ENCODE assay signal across 14 cellular contexts in the genomic region with DNA sequence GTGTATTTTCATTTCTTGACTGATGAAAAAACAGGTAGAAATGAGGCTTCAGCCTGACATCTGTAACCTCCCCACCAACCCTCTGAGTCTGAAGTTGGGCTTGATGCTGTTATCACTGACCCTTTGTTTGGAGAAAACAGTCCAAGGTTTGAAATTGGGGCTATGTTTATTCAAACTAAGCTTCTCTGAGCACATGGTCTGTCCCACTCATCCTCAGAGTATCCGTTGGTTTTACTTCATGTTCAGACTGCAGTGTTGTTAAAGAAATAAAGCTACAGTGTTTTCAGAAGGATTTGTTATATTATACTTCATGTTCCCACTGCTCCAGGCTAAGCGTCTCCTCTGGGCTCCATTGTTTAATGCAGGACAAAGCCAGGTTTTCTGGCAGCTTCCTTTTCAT. TPM values are rescaled to one million over a fixed set of nuclear protein-coding genes. Genes with fewer than 3 reads are reported as not detected.
A peak's percentile ranks its signal among the peaks of the same experiment; 100 is the strongest.
DNase-seq lines count a peak whose midpoint lies in the region; ATAC-seq and TF ChIP-seq lines count a peak whose summit lies in the region.
"Had no signal": no experiment of that assay in that cellular context is flagged by ENCODE, and none has a peak within 500 bp of the region (broad histone marks: within the 10 kb centered on the region; RNA-seq: fewer than 3 reads in every experiment).

No MANE protein-coding gene starts in this region.

- CTCF ChIA-PET in activated CD8-positive, alpha-beta memory T cell treated with anti-CD3 and anti-CD28 coated beads, Interleukin-2, amount 10 ng/mL, durations not matched to agents 7 days and 5 days (lab: Charles Lee) = interaction anchor here (1.0 to 11.4 kb wide), 4 partner anchors 10 to 127 kb away, joined by 3 to 98 read pairs (median 10); no protein-coding TSS in a partner anchor

- no peak overlapping the region for H3K9ac ChIP-seq in adipocyte (ENCODE audit: low read length)
- peak overlapping the region; percentile 4; the same call in 1 of the 2 replicates for H3K9ac ChIP-seq in iPS-20b (ENCODE audit: low read depth, low read length)

- TF ChIP-seq CTCF in transverse colon (IDR thresholded peaks at IDR 0.05) = no peak

- no peaks in the 10 kb centered on the region for H3K36me3 ChIP-seq in adipocyte (ENCODE audit: control insufficient read depth, insufficient read depth, low read length, severe bottlenecking)
- H3K36me3 ChIP-seq in iPS-20b (ENCODE audit: insufficient read depth, low read depth, low read length) = no peaks in the 10 kb centered on the region
- H3K36me3 ChIP-seq in transverse colon = no peaks in the 10 kb centered on the region

- WGBS in transverse colon (ENCODE audit: low coverage in 1 of 2), 2 donors = 23 to 47% methylated on average over 2 of the region's 2 CpGs

- H3K27ac Mint-ChIP-seq in activated naive CD8-positive, alpha-beta T cell treated with anti-CD3 and anti-CD28 coated beads, Interleukin-2, amount 10 ng/mL, durations not matched to agents 7 days and 5 days = peak overlapping the region; percentile 74
- no peak overlapping the region for H3K27ac Mint-ChIP-seq in activated naive CD8-positive, alpha-beta T cell treated with anti-CD3 and anti-CD28 coated beads for 36 hours
- H3K27ac Mint-ChIP-seq in activated CD8-positive, alpha-beta memory T cell treated with anti-CD3 and anti-CD28 coated beads, Interleukin-2, amount 10 ng/mL, durations not matched to agents 7 days and 5 days = no peak overlapping the region

- intact Hi-C loops in transverse colon (cut with DNase I; ENCODE audit: low total_unique reads) = no loop called here

- no peak for TF ChIP-seq POLR2A in transverse colon (IDR thresholded peaks at IDR 0.05)

- H3K9me3 Mint-ChIP-seq in activated naive CD8-positive, alpha-beta T cell treated with anti-CD3 and anti-CD28 coated beads, Interleukin-2, amount 10 ng/mL, durations not matched to agents 7 days and 5 days = no peaks in the 10 kb centered on the region
- no peaks in the 10 kb centered on the region for H3K9me3 Mint-ChIP-seq in activated naive CD8-positive, alpha-beta T cell treated with anti-CD3 and anti-CD28 coated beads for 36 hours
- H3K9me3 Mint-ChIP-seq in activated CD8-positive, alpha-beta memory T cell treated with anti-CD3 and anti-CD28 coated beads, Interleukin-2, amount 10 ng/mL, durations not matched to agents 7 days and 5 days (ENCODE audit: low read depth) = no peaks in the 10 kb centered on the region

- H3K27me3 ChIP-seq in adipocyte (replicated peaks; ENCODE audit: control insufficient read depth, insufficient read depth, low read length) = no peaks in the 10 kb centered on the region
- H3K27me3 ChIP-seq in iPS-20b (ENCODE audit: insufficient read depth, low read length) = no peaks in the 10 kb centered on the region
- no peaks in the 10 kb centered on the region for H3K27me3 ChIP-seq in transverse colon

- H3K36me3 Mint-ChIP-seq in activated naive CD8-positive, alpha-beta T cell treated with anti-CD3 and anti-CD28 coated beads, Interleukin-2, amount 10 ng/mL, durations not matched to agents 7 days and 5 days = peaks cover 9% of the 10 kb centered on the region
- peaks cover 10% of the 10 kb centered on the region for H3K36me3 Mint-ChIP-seq in activated naive CD8-positive, alpha-beta T cell treated with anti-CD3 and anti-CD28 coated beads for 36 hours
- peaks cover 9% of the 10 kb centered on the region for H3K36me3 Mint-ChIP-seq in activated CD8-positive, alpha-beta memory T cell treated with anti-CD3 and anti-CD28 coated beads, Interleukin-2, amount 10 ng/mL, durations not matched to agents 7 days and 5 days

- DNase-seq in activated naive CD8-positive, alpha-beta T cell treated with anti-CD3 and anti-CD28 coated beads, Interleukin-2, amount 10 ng/mL, durations not matched to agents 7 days and 5 days = no peak
- no peak for DNase-seq in activated naive CD8-positive, alpha-beta T cell treated with anti-CD3 and anti-CD28 coated beads for 36 hours
- DNase-seq in adipocyte (ENCODE audit: low read depth) (peak; percentile 44), transverse colon (no peak)
- DNase-seq in activated CD8-positive, alpha-beta memory T cell treated with anti-CD3 and anti-CD28 coated beads, Interleukin-2, amount 50 U/mL, for 48 hours = no peak
- DNase-seq in activated CD8-positive, alpha-beta memory T cell treated with anti-CD3 and anti-CD28 coated beads, Interleukin-2, amount 10 ng/mL, durations not matched to agents 7 days and 5 days = no peak
- DNase-seq: activated T-cell treated with anti-CD3 and anti-CD28 coated beads, Interleukin-2, amount 50 U/mL, for 1 hour; DND-41; hippocampal formation; NCI-H187; T1000 had no signal

- H3K4me1 ChIP-seq in adipocyte (ENCODE audit: control insufficient read depth, insufficient read depth, low read length) (peaks cover 55% of the 10 kb centered on the region), iPS-20b (ENCODE audit: insufficient read depth, low read length) (peaks cover 37% of the 10 kb centered on the region), transverse colon (peaks cover 9 to 40% (median 19%) of the 10 kb centered on the region in 4 donors)

- H3K27ac ChIP-seq in iPS-20b (ENCODE audit: low read length) = no peak overlapping the region
- peak overlapping the region; percentile 6 to 63 (median 22) for H3K27ac ChIP-seq in transverse colon
- H3K27ac ChIP-seq: coronary artery had no signal

- H3K27me3 Mint-ChIP-seq in activated naive CD8-positive, alpha-beta T cell treated with anti-CD3 and anti-CD28 coated beads, Interleukin-2, amount 10 ng/mL, durations not matched to agents 7 days and 5 days = no peaks in the 10 kb centered on the region
- no peaks in the 10 kb centered on the region for H3K27me3 Mint-ChIP-seq in activated naive CD8-positive, alpha-beta T cell treated with anti-CD3 and anti-CD28 coated beads for 36 hours
- H3K27me3 Mint-ChIP-seq in activated CD8-positive, alpha-beta memory T cell treated with anti-CD3 and anti-CD28 coated beads, Interleukin-2, amount 10 ng/mL, durations not matched to agents 7 days and 5 days = no peaks in the 10 kb centered on the region

- H3K4me3 ChIP-seq in adipocyte (ENCODE audit: low read length) (peak overlapping the region; percentile 35), iPS-20b (ENCODE audit: low read length) (no peak overlapping the region), transverse colon (no peak overlapping the region)
- H3K4me3 ChIP-seq: coronary artery had no signal

- peak overlapping the region; percentile 3 for H3K4me3 Mint-ChIP-seq in activated naive CD8-positive, alpha-beta T cell treated with anti-CD3 and anti-CD28 coated beads, Interleukin-2, amount 10 ng/mL, durations not matched to agents 7 days and 5 days
- H3K4me3 Mint-ChIP-seq in activated naive CD8-positive, alpha-beta T cell treated with anti-CD3 and anti-CD28 coated beads for 36 hours = no peak overlapping the region
- no peak overlapping the region for H3K4me3 Mint-ChIP-seq in activated CD8-positive, alpha-beta memory T cell treated with anti-CD3 and anti-CD28 coated beads, Interleukin-2, amount 10 ng/mL, durations not matched to agents 7 days and 5 days

- H3K9me3 ChIP-seq in adipocyte (ENCODE audit: control insufficient read depth, low read length) (no peaks in the 10 kb centered on the region), iPS-20b (ENCODE audit: insufficient read depth, low read depth, low read length) (no peaks in the 10 kb centered on the region), transverse colon (no peaks in the 10 kb centered on the region)

- POLR2A ChIA-PET in activated naive CD8-positive, alpha-beta T cell treated with anti-CD3 and anti-CD28 coated beads, Interleukin-2, amount 10 ng/mL, durations not matched to agents 7 days and 5 days (lab: Charles Lee) = interaction anchor here (0.6 to 1.4 kb wide), 2 partner anchors 15 to 32 kb away, joined by 3 to 5 read pairs; no protein-coding TSS in a partner anchor

- ATAC-seq in activated naive CD8-positive, alpha-beta T cell treated with anti-CD3 and anti-CD28 coated beads, Interleukin-2, amount 10 ng/mL, durations not matched to agents 7 days and 5 days (ENCODE audit: low read depth) = no peak
- no peak for ATAC-seq in GM18867 (IDR thresholded peaks at IDR 0.05; ENCODE audit: unreplicated experiment)
- ATAC-seq in activated CD8-positive, alpha-beta memory T cell treated with anti-CD3 and anti-CD28 coated beads, Interleukin-2, amount 10 ng/mL, durations not matched to agents 7 days and 5 days = no peak

- TF ChIP-seq EP300 in transverse colon (IDR thresholded peaks at IDR 0.05; ENCODE audit: low read depth) = no peak

- peaks cover 48% of the 10 kb centered on the region for H3K4me1 Mint-ChIP-seq in activated naive CD8-positive, alpha-beta T cell treated with anti-CD3 and anti-CD28 coated beads, Interleukin-2, amount 10 ng/mL, durations not matched to agents 7 days and 5 days
- H3K4me1 Mint-ChIP-seq in activated naive CD8-positive, alpha-beta T cell treated with anti-CD3 and anti-CD28 coated beads for 36 hours = peaks cover 55% of the 10 kb centered on the region
- H3K4me1 Mint-ChIP-seq in activated CD8-positive, alpha-beta memory T cell treated with anti-CD3 and anti-CD28 coated beads, Interleukin-2, amount 10 ng/mL, durations not matched to agents 7 days and 5 days = peaks cover 57% of the 10 kb centered on the region

- in situ Hi-C loops in transverse colon (cut with MboI; ENCODE audit: low pct_ligation_motif_present in 1 of 4, low pct_unique_long_range_greater_than_20kb in 1 of 4, low sequenced_read_pairs in 3 of 4) = no loop called here

RNA-seq across cellular contexts. Expression of a gene that starts 6.0 kb away (rescaled TPM):
- 10 to 100 TPM; 32.0 to 36.6 TPM for total RNA-seq in activated naive CD8-positive, alpha-beta T cell treated with anti-CD3 and anti-CD28 coated beads, Interleukin-2, amount 10 ng/mL, durations not matched to agents 7 days and 5 days
- total RNA-seq in activated naive CD8-positive, alpha-beta T cell treated with anti-CD3 and anti-CD28 coated beads for 36 hours = 10 to 100 TPM; 13.2 to 14.2 TPM
- 10 to 100 TPM; 16.0 to 36.4 (median 16.8) TPM for total RNA-seq in transverse colon
- 10 to 100 TPM; 24.7 to 33.1 TPM for total RNA-seq in activated CD8-positive, alpha-beta memory T cell treated with anti-CD3 and anti-CD28 coated beads, Interleukin-2, amount 10 ng/mL, durations not matched to agents 7 days and 5 days

RNA-seq across cellular contexts. Expression of a gene that starts 47.6 kb away (rescaled TPM):
- 10 to 100 TPM; 33.8 to 54.3 TPM for total RNA-seq in activated naive CD8-positive, alpha-beta T cell treated with anti-CD3 and anti-CD28 coated beads, Interleukin-2, amount 10 ng/mL, durations not matched to agents 7 days and 5 days
- total RNA-seq in activated naive CD8-positive, alpha-beta T cell treated with anti-CD3 and anti-CD28 coated beads for 36 hours = 10 to 100 TPM in 1 of 2 experiments, 1 to 10 TPM in 1; 9.4 to 10.9 TPM
- 10 to 100 TPM in 2 of 4 donors, 1 to 10 TPM in 2; 1.9 to 10.9 (median 7.6) TPM for total RNA-seq in transverse colon
- 10 to 100 TPM; 12.0 to 21.9 TPM for total RNA-seq in activated CD8-positive, alpha-beta memory T cell treated with anti-CD3 and anti-CD28 coated beads, Interleukin-2, amount 10 ng/mL, durations not matched to agents 7 days and 5 days

RNA-seq across cellular contexts. Expression of a gene that starts 58.4 kb away (rescaled TPM):
- total RNA-seq in activated naive CD8-positive, alpha-beta T cell treated with anti-CD3 and anti-CD28 coated beads, Interleukin-2, amount 10 ng/mL, durations not matched to agents 7 days and 5 days = 10 to 100 TPM; 21.5 to 26.0 TPM
- 1 to 10 TPM; 2.1 to 2.2 TPM for total RNA-seq in activated naive CD8-positive, alpha-beta T cell treated with anti-CD3 and anti-CD28 coated beads for 36 hours
- 1 to 10 TPM in 3 of 4 donors, not detected in 1; 1.6 to 5.2 (median 3.5) TPM for total RNA-seq in transverse colon
- 1 to 10 TPM; 2.8 to 7.7 TPM for total RNA-seq in activated CD8-positive, alpha-beta memory T cell treated with anti-CD3 and anti-CD28 coated beads, Interleukin-2, amount 10 ng/mL, durations not matched to agents 7 days and 5 days
